ENCODE assay signal across 8 cellular contexts in the genomic region with DNA sequence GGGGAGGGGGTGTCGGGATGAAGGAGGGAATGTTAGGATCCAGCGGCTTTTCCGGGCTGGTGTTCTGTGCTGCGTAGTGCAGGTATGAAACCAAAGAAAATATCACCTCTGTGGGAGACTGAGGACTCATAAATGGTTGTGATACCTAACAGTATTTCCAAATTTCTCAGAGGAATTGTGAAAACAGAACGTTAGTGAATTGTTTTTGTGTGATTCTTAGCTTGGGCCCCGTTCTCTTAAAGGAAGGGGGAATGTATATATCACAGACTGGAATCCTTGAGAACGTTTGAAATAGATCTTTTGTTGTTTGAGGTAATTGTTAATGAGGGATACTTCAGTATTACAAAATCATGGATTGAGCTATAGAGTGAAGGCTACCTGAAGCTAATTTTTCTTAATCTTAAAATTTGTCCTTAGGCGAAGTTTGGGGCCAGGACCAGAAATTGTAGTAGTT. TPM values are rescaled to one million over a fixed set of nuclear protein-coding genes. Genes with fewer than 3 reads are reported as not detected.
DNase-seq lines count a peak whose midpoint lies in the region; ATAC-seq, FAIRE-seq and TF ChIP-seq lines count a peak whose summit lies in the region.

No MANE protein-coding gene starts in this region.

- WGBS in GM12878 (ENCODE audit: insufficient coverage, insufficient replicate concordance, low lambda C conversion rate, missing lambda C conversion rate), result 1% methylated on average over 8 of the region's 8 CpGs
- WGBS in mesendoderm (ENCODE audit: extremely low coverage, insufficient coverage, low lambda C conversion rate), result no CpG with 5 or more reads among the region's 8 CpGs

- SMC1A ChIA-PET in GM12878 (lab: Charles Lee; ENCODE audit: uncharacterized antibody, unreplicated experiment), result interaction anchor here (0.6 to 4.4 kb wide), 13 partner anchors 9 to 1585 kb away, joined by 3 to 20 read pairs (median 5); a partner anchor contains a TSS

- H3K56ac ChIP-seq in mesendoderm (ENCODE audit: low read length), result peak overlapping the region; percentile 99

- no peak; the same call in 2 of the 3 replicates for ATAC-seq in GM12878
- ATAC-seq in GM21381 (IDR thresholded peaks at IDR 0.05; ENCODE audit: unreplicated experiment), result no peak

- intact Hi-C loops in GM12878 (cut with micrococcal nuclease; ENCODE audit: unreplicated experiment), result no loop called here

- H3K79me1 ChIP-seq in mesendoderm (ENCODE audit: low read length), result no peaks in the 10 kb centered on the region

- H3K27ac ChIP-seq in 22Rv1 (peak overlapping the region; percentile 62), GM12878 (ENCODE audit: control insufficient read depth, insufficient read depth) (peak overlapping the region; percentile 80), mesendoderm (ENCODE audit: low read depth, low read length) (peak overlapping the region; percentile 77)

- H2BK120ac ChIP-seq in mesendoderm (ENCODE audit: low read depth, low read length), result no peak overlapping the region

- peak overlapping the region; percentile 55 for H3K23ac ChIP-seq in mesendoderm (ENCODE audit: low read length)

- TF ChIP-seq CTCF in 22Rv1 (IDR thresholded peaks at IDR 0.05) (no peak), GM12878 (IDR thresholded peaks at IDR 0.05 in 2 of 3, conservative IDR thresholded peaks at IDR 0.05 in 1 of 3; ENCODE audit: control insufficient read depth in 2 of 3, extremely low read depth in 1 of 3, insufficient read depth in 1 of 3, low read depth in 3 of 3, low read length in 3 of 3) (no peak)

- no peak overlapping the region for H2AK5ac ChIP-seq in mesendoderm (ENCODE audit: low read length)

- H3K79me2 ChIP-seq in GM12878 (ENCODE audit: control insufficient read depth, insufficient read depth, low read length) (peaks cover 56% of the 10 kb centered on the region), mesendoderm (ENCODE audit: control insufficient read depth, insufficient read depth, low read length) (peaks cover 43% of the 10 kb centered on the region)

- no peaks in the 10 kb centered on the region for H3K4me1 ChIP-seq in GM12878 (ENCODE audit: control insufficient read depth, insufficient read depth, low read length)
- H3K4me1 ChIP-seq in mesendoderm (ENCODE audit: control insufficient read depth, low read depth, low read length), result peaks cover 5% of the 10 kb centered on the region

- CTCF ChIA-PET in GM12878 (lab: Yijun Ruan, JAX), result interaction anchor here (0.5 to 5.6 kb wide), 16 partner anchors 10 to 267 kb away, joined by 3 to 50 read pairs (median 3); no protein-coding TSS in a partner anchor

- H3K36me3 ChIP-seq in GM12878 (ENCODE audit: control insufficient read depth in 2 of 2, insufficient read depth in 2 of 2, low read length in 1 of 2), result peaks cover 0 to 4% of the 10 kb centered on the region in 2 experiments; a peak in 1 of 4 replicates
- H3K36me3 ChIP-seq in mesendoderm (ENCODE audit: control insufficient read depth, insufficient read depth, low read length), result no peaks in the 10 kb centered on the region

- no peaks in the 10 kb centered on the region; the same call in 2 of the 3 replicates for H3K9me3 ChIP-seq in GM12878 (replicated peaks; ENCODE audit: control insufficient read depth, insufficient read depth, low read length)

- H3K27me3 ChIP-seq in GM12878 (replicated peaks in 1 of 2; ENCODE audit: control insufficient read depth in 2 of 2, insufficient read depth in 2 of 2, low read length in 1 of 2), result no peaks in the 10 kb centered on the region
- no peaks in the 10 kb centered on the region for H3K27me3 ChIP-seq in mesendoderm (ENCODE audit: insufficient read depth, low read length, poor library complexity)

- no peak overlapping the region for H2BK15ac ChIP-seq in mesendoderm (replicated peaks; ENCODE audit: low read depth)

- H4K5ac ChIP-seq in mesendoderm (ENCODE audit: low read length), result no peak overlapping the region

- no peak for FAIRE-seq in GM12878 (lab: Jason Lieb, UNC)

- no peak for TF ChIP-seq RAD21 in GM12878 (IDR thresholded peaks at IDR 0.05; ENCODE audit: insufficient read depth, low read depth, low read length)

- TSS peak; percentile 65 for BruUV-seq in GM12878 (replicated peaks; lab: Mats Ljungman, UMichigan)

- H3K4me2 ChIP-seq in GM12878 (ENCODE audit: control insufficient read depth, insufficient read depth), result peak overlapping the region; percentile 83
- H3K4me2 ChIP-seq in mesendoderm (ENCODE audit: low read length), result peak overlapping the region; percentile 41

- H4K20me1 ChIP-seq in GM12878 (ENCODE audit: control insufficient read depth, insufficient read depth), result no peaks in the 10 kb centered on the region

- H3K4ac ChIP-seq in mesendoderm (ENCODE audit: low read depth, low read length), result no peak overlapping the region

- H3K18ac ChIP-seq in mesendoderm (ENCODE audit: low read length), result no peak overlapping the region

- H3K4me3 ChIP-seq in GM12878 (peak overlapping the region; percentile 77), mesendoderm (ENCODE audit: low read length) (peak overlapping the region; percentile 94)

- H2AFZ ChIP-seq in GM12878 (ENCODE audit: control insufficient read depth, low read depth, low read length), result peak overlapping the region; percentile 96; the same call in 1 of the 2 replicates

- peak; percentile 4 for DNase-seq in HCEC 1CT
- no peak for DNase-seq in GM12878 (ENCODE audit: low read depth, low spot score)
- DNase-seq in mesendoderm, result no peak
- no peak for DNase-seq in AG20443 (ENCODE audit: low spot score)
- DNase-seq in activated CD4-positive, alpha-beta T cell treated with anti-CD3 and anti-CD28 coated beads, Interleukin-2, amount 50 U/mL, for 4 hours, result no peak
- DNase-seq in NCI-H2171 treated with DMSO at 0.1 percent for 48 hours (lab: John Stamatoyannopoulos, UW), result no peak

- no peak for TF ChIP-seq EP300 in GM12878 (IDR thresholded peaks at IDR 0.05; ENCODE audit: borderline replicate concordance in 1 of 2, control insufficient read depth in 1 of 2, low read depth in 2 of 2, low read length in 2 of 2)

- TF ChIP-seq POLR2A in GM12878 (IDR thresholded peaks at IDR 0.05; ENCODE audit: low read depth, low read length), result no peak

- RAD21 ChIA-PET in GM12878 (lab: Charles Lee; ENCODE audit: unreplicated experiment), result interaction anchor here (0.8 to 3.2 kb wide), 8 partner anchors 20 to 261 kb away, joined by 3 to 19 read pairs (median 8); no protein-coding TSS in a partner anchor

- no peak overlapping the region for H4K8ac ChIP-seq in mesendoderm (ENCODE audit: low read depth, low read length)

- peak overlapping the region; percentile 93 for H2BK5ac ChIP-seq in mesendoderm (ENCODE audit: low read length)

- in situ Hi-C loops in GM12878 (cut with MboI), result no loop called here

- peak overlapping the region; percentile 81 for H3K9ac ChIP-seq in GM12878 (ENCODE audit: control insufficient read depth, insufficient read depth, low read length)
- peak overlapping the region; percentile 97 for H3K9ac ChIP-seq in mesendoderm (ENCODE audit: low read length)

- POLR2A ChIA-PET in GM12878 (lab: Charles Lee), result interaction anchor here (0.5 to 2.5 kb wide), 10 partner anchors 12 to 1026 kb away, joined by 3 to 13 read pairs (median 6); a partner anchor contains a TSS

TF ChIP-seq in GM12878, 131 proteins besides CTCF, POLR2A, EP300 and RAD21:
- TF ChIP-seq NRF1 (conservative IDR thresholded peaks at IDR 0.05; ENCODE audit: low read depth, low read length) (no peak), ZNF384 (IDR thresholded peaks at IDR 0.05; ENCODE audit: borderline replicate concordance, low read depth, low read length) (no peak), ZNF207 (IDR thresholded peaks at IDR 0.05; ENCODE audit: borderline replicate concordance) (no peak), POLR2AphosphoS5 (IDR thresholded peaks at IDR 0.05; ENCODE audit: low read length) (no peak)
- TF ChIP-seq, protein P1, sequence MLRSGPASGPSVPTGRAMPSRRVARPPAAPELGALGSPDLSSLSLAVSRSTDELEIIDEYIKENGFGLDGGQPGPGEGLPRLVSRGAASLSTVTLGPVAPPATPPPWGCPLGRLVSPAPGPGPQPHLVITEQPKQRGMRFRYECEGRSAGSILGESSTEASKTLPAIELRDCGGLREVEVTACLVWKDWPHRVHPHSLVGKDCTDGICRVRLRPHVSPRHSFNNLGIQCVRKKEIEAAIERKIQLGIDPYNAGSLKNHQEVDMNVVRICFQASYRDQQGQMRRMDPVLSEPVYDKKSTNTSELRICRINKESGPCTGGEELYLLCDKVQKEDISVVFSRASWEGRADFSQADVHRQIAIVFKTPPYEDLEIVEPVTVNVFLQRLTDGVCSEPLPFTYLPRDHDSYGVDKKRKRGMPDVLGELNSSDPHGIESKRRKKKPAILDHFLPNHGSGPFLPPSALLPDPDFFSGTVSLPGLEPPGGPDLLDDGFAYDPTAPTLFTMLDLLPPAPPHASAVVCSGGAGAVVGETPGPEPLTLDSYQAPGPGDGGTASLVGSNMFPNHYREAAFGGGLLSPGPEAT (IDR thresholded peaks at IDR 0.05; ENCODE audit: low read depth), result no peak

RNA-seq across cellular contexts. Expression of a gene that starts 0.9 kb away (rescaled TPM):
- total RNA-seq in GM12878 (2013; cell fraction: nucleolus; rRNA removed), result 1,220 and 1,246 TPM in 2 replicates
- total RNA-seq in GM12878 (2014; rRNA removed), result 84.2 and 99.9 TPM in 2 replicates
- total RNA-seq in GM12878 (2014; rRNA removed; fragmentation: Illumina TruSeq; extraction: Trizol), result 133 and 146 TPM in 2 replicates
- 66.0 and 66.9 TPM in 2 replicates for total RNA-seq in GM12878 (2021)
- polyA plus RNA-seq in GM12878 (2011; ENCODE audit: low read depth), result 45.0 TPM
- polyA plus RNA-seq in GM12878 (2011; rRNA removed), result 105 and 172 TPM in 2 replicates
- polyA plus RNA-seq in GM12878 (2011; cell fraction: cytosol; rRNA removed), result 45.2 and 50.6 TPM in 2 replicates
- 176 and 212 TPM in 2 replicates for polyA plus RNA-seq in GM12878 (2011; cell fraction: nucleus; rRNA removed)
- polyA plus RNA-seq in GM12878 (2012), result 56.1 and 83.2 TPM in 2 replicates
- polyA plus RNA-seq in GM12878 (2014; fragmentation: Illumina TruSeq; extraction: Trizol), result 84.4 and 143 TPM in 2 replicates
- polyA plus RNA-seq in GM12878 (2014; fragmentation: Nextera tagmentation; extraction: Ambion mirVana), result 10 to 100 TPM; 37.6 to 40.5 TPM
- polyA plus RNA-seq in GM12878 (2014; rRNA removed), result 49.1 and 61.2 TPM in 2 replicates
- polyA plus RNA-seq in GM12878 (2016; fragmentation: Nextera tagmentation; extraction: Ambion mirVana), result 10 to 100 TPM; 58.1 to 62.1 TPM
- 274 and 289 TPM in 2 replicates for polyA minus RNA-seq in GM12878 (2011; rRNA and poly(A)+ RNA removed)
- 41.8 and 52.6 TPM in 2 replicates for polyA minus RNA-seq in GM12878 (2011; cell fraction: cytosol; rRNA and poly(A)+ RNA removed)
- 262 and 321 TPM in 2 replicates for polyA minus RNA-seq in GM12878 (2011; cell fraction: nucleus; rRNA and poly(A)+ RNA removed)
- polyA plus RNA-seq in mesendoderm (2013, experiment 1 of 2), result 106 TPM
- 104 TPM for polyA plus RNA-seq in mesendoderm (2013, experiment 2 of 2)
